ENCODE assay signal across 1 cellular context in genomic region chr1:62693123-62693522, GRCh38.
TF ChIP-seq lines count a peak whose summit lies in the region.

No MANE protein-coding gene starts in this region.

TF ChIP-seq in GM23338, 12 proteins besides CTCF, POLR2A, EP300 and RAD21 (continued from another document):
- no peak for TF ChIP-seq JUNB (IDR thresholded peaks at IDR 0.05; ENCODE audit: unreplicated experiment)
- TF ChIP-seq, protein P1, sequence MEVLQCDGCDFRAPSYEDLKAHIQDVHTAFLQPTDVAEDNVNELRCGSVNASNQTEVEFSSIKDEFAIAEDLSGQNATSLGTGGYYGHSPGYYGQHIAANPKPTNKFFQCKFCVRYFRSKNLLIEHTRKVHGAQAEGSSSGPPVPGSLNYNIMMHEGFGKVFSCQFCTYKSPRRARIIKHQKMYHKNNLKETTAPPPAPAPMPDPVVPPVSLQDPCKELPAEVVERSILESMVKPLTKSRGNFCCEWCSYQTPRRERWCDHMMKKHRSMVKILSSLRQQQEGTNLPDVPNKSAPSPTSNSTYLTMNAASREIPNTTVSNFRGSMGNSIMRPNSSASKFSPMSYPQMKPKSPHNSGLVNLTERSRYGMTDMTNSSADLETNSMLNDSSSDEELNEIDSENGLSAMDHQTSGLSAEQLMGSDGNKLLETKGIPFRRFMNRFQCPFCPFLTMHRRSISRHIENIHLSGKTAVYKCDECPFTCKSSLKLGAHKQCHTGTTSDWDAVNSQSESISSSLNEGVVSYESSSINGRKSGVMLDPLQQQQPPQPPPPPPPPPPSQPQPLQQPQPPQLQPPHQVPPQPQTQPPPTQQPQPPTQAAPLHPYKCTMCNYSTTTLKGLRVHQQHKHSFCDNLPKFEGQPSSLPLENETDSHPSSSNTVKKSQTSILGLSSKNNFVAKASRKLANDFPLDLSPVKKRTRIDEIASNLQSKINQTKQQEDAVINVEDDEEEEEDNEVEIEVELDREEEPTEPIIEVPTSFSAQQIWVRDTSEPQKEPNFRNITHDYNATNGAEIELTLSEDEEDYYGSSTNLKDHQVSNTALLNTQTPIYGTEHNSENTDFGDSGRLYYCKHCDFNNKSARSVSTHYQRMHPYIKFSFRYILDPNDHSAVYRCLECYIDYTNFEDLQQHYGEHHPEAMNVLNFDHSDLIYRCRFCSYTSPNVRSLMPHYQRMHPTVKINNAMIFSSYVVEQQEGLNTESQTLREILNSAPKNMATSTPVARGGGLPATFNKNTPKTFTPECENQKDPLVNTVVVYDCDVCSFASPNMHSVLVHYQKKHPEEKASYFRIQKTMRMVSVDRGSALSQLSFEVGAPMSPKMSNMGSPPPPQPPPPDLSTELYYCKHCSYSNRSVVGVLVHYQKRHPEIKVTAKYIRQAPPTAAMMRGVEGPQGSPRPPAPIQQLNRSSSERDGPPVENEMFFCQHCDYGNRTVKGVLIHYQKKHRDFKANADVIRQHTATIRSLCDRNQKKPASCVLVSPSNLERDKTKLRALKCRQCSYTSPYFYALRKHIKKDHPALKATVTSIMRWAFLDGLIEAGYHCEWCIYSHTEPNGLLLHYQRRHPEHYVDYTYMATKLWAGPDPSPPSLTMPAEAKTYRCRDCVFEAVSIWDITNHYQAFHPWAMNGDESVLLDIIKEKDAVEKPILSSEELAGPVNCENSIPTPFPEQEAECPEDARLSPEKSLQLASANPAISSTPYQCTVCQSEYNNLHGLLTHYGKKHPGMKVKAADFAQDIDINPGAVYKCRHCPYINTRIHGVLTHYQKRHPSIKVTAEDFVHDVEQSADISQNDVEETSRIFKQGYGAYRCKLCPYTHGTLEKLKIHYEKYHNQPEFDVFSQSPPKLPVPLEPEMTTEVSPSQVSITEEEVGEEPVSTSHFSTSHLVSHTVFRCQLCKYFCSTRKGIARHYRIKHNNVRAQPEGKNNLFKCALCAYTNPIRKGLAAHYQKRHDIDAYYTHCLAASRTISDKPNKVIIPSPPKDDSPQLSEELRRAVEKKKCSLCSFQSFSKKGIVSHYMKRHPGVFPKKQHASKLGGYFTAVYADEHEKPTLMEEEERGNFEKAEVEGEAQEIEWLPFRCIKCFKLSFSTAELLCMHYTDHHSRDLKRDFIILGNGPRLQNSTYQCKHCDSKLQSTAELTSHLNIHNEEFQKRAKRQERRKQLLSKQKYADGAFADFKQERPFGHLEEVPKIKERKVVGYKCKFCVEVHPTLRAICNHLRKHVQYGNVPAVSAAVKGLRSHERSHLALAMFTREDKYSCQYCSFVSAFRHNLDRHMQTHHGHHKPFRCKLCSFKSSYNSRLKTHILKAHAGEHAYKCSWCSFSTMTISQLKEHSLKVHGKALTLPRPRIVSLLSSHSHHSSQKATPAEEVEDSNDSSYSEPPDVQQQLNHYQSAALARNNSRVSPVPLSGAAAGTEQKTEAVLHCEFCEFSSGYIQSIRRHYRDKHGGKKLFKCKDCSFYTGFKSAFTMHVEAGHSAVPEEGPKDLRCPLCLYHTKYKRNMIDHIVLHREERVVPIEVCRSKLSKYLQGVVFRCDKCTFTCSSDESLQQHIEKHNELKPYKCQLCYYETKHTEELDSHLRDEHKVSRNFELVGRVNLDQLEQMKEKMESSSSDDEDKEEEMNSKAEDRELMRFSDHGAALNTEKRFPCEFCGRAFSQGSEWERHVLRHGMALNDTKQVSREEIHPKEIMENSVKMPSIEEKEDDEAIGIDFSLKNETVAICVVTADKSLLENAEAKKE (CRISPR knock-in tag; IDR thresholded peaks at IDR 0.05), result no peak
- no peak for TF ChIP-seq ZNF114 (CRISPR knock-in tag; IDR thresholded peaks at IDR 0.05)
- no peak for TF ChIP-seq NANOG (IDR thresholded peaks at IDR 0.05; ENCODE audit: borderline replicate concordance)
TF ChIP-seq in GM23338: peak in this region for 0.
